Comparison of ENCODE assay signal across 8 cellular contexts in the genomic region with DNA sequence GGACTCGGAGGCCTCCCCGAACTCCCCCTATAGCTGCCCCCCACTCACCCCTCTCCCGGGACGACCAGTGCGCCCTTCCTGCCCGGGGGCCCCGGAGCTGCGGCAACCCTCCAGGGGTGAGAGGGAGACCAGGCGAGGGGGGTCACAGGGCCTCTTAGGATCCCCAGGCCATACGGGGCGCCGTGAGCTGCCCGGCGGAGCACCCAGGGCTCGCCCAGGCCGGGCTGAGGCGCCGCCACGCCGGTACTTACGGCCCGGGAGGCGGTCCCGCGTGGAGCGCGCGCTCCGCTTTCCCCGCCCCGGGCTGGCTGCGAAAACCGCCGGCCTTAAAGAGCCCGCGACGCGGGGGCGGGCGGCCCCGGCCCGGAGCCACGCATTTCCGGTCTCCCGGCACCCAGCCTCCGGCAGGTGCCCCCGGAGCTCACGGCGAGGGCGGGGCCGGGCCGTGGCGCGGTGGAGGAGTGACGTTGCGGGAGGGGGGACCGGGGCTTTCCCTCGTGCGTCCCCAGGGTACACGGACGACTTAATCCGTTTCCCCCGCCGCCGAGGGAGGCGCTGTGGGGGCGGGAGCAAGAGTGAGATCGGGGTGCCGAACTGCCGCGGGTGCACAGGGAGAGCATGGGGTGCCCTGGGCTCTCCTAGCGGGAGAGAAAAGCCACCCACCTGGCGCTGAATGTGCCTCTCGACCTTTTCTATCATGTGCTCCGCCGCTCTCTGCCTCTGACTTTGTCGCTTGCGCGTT. TPM values are rescaled to one million over a fixed set of nuclear protein-coding genes. Genes with fewer than 3 reads are reported as not detected.
DNase-seq lines count a peak whose midpoint lies in the region; ATAC-seq, FAIRE-seq and TF ChIP-seq lines count a peak whose summit lies in the region.

A gene (minus strand): TSS at position 381 of the 742 bp plus-strand sequence. CDS start 1,019 bp downstream, outside the sequence.

- peaks cover 0 to 10% (median 4%) of the 10 kb centered on the region in 3 donors for H3K36me3 Mint-ChIP-seq in immature natural killer cell

- no peaks in the 10 kb centered on the region for H3K9me3 Mint-ChIP-seq in immature natural killer cell

- peak within 1 kb of the TSS; percentile 84 for H3K4me3 ChIP-seq in WI38 (ENCODE audit: low read depth, low read length)
- H3K4me3 ChIP-seq in bronchial epithelial cell (ENCODE audit: low read depth, low read length) = peak within 1 kb of the TSS; percentile 90

- H3K4me1 Mint-ChIP-seq in immature natural killer cell = peaks cover 36 to 38% of the 10 kb centered on the region in 2 donors

- peaks cover 6 to 23% (median 9%) of the 10 kb centered on the region in 3 donors for H3K27me3 Mint-ChIP-seq in immature natural killer cell (ENCODE audit: low read depth in 3 of 3)

- H3K27me3 ChIP-seq in bronchial epithelial cell (ENCODE audit: control insufficient read depth, insufficient read depth, low read length) = no peaks in the 10 kb centered on the region

- no peak for FAIRE-seq in bronchial epithelial cell (lab: Jason Lieb, UNC)

- H3K36me3 ChIP-seq in bronchial epithelial cell (ENCODE audit: control insufficient read depth, insufficient read depth, low read length) = peaks cover 3% of the 10 kb centered on the region

- TF ChIP-seq CTCF in WI38 (IDR thresholded peaks at IDR 0.05; ENCODE audit: low read depth, low read length) = peak; percentile 33; the same call in 1 of the 2 replicates
- peak; percentile 53 for TF ChIP-seq CTCF in bronchial epithelial cell (IDR thresholded peaks at IDR 0.05; ENCODE audit: insufficient read depth, low read length, severe bottlenecking)

- H3K27ac Mint-ChIP-seq in immature natural killer cell = peak within 1 kb of the TSS; percentile 95 to 98 (median 96)

- peak; percentile 94 for DNase-seq in AG08396 (ENCODE audit: low spot score)
- DNase-seq in NCI-H2227 treated with DMSO at 0.1 percent for 48 hours (lab: John Stamatoyannopoulos, UW) = peak; percentile 90
- peak; percentile 41 for DNase-seq in bronchial epithelial cell (ENCODE audit: low read depth)
- peak; percentile 93 to 95 (median 94) for DNase-seq in immature natural killer cell
- DNase-seq in stimulated activated CD4-positive, alpha-beta T cell treated with anti-CD3 and anti-CD28 coated beads, Interleukin-12 subunit alpha, Interleukin-12 subunit beta, amount 100 ng/mL, for 24 hours (ENCODE audit: low read depth in 2 of 2) = peak; percentile 88 to 91

- peak; percentile 65 for ATAC-seq in GM18907 (IDR thresholded peaks at IDR 0.05; ENCODE audit: unreplicated experiment)
- peak; percentile 55 for ATAC-seq in HG03139 (IDR thresholded peaks at IDR 0.05; ENCODE audit: unreplicated experiment)

- H3K4me3 Mint-ChIP-seq in immature natural killer cell = peak within 1 kb of the TSS; percentile 93 to 97 (median 95)

RNA-seq across cellular contexts. Expression of the gene that starts here (rescaled TPM):
- 7.7 and 11.6 TPM in 2 replicates for total RNA-seq in bronchial epithelial cell
- polyA plus RNA-seq in immature natural killer cell = 10 to 100 TPM; 24.5 to 33.1 (median 24.6) TPM

Comparison
In these comparisons a context has a peak if more than half of its experiments do, and no peak if none do; other contexts are left out.
1. Peak in every context shown above with its lines: DNase-seq, ATAC-seq and H3K4me3 ChIP-seq.
2. DNase-seq: peak in every context shown above with its lines; median percentile 94 in AG08396; 94 in immature natural killer cell; 90 in NCI-H2227 treated with DMSO at 0.1 percent for 48 hours; 90 in stimulated activated CD4-positive, alpha-beta T cell treated with anti-CD3 and anti-CD28 coated beads, Interleukin-12 subunit alpha, Interleukin-12 subunit beta, amount 100 ng/mL, for 24 hours; 41 in bronchial epithelial cell.